In the genomic region with DNA sequence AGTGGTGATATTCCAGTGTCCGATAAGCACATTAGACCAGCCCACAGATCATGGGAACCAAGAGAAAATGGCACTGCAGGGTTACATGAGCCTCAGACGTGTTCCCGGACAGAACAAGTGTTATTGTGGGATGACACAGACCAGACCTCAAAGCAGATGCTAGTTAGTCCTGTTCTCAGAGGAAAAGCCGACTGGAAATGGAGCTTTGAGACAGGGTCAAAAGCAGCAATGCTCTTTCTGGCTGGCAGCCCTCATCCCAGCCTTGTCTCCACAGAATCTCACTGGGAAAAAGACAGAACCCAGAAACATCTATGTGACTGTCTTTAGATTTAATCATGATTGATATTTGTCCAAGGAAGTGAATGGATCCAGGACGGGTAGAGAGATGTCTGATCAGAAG, we compare ENCODE assay signal across 23 cellular contexts.
"Had no signal": no experiment of that assay in that cellular context is flagged by ENCODE, and none has a peak within 500 bp of the region (broad histone marks: within the 10 kb centered on the region; RNA-seq: fewer than 3 reads in every experiment).

No MANE protein-coding gene starts in this region.

- H3K9me3 Mint-ChIP-seq: activated CD4-positive, alpha-beta memory T cell treated with anti-CD3 and anti-CD28 coated beads for 36 hours; activated CD4-positive, alpha-beta T cell treated with anti-CD3 and anti-CD28 coated beads, Interleukin-2, amount 10 ng/mL, durations not matched to agents 24 days and 14 days; activated naive CD4-positive, alpha-beta T cell treated with anti-CD3 and anti-CD28 coated beads, Interleukin-2, amount 10 ng/mL, durations not matched to agents 7 days and 5 days; activated T-helper 1 cell treated with anti-CD3 and anti-CD28 coated beads, Interleukin-12 subunit alpha, Interleukin-12 subunit beta, Interleukin-2, Interleukin-4 antibody, amounts not matched to agents 30 ng/mL and 10 ng/mL and 1 ng/mL, durations not matched to agents 14 hours and 24 hours and 36 hours had no signal

- H3K4me1 ChIP-seq: breast epithelium, foreskin keratinocyte, tibial nerve had no signal

- H3K4me1 Mint-ChIP-seq: activated CD4-positive, alpha-beta T cell treated with anti-CD3 and anti-CD28 coated beads, Interleukin-2, amount 10 ng/mL, durations not matched to agents 24 days and 14 days; activated naive CD4-positive, alpha-beta T cell treated with anti-CD3 and anti-CD28 coated beads, Interleukin-2, amount 10 ng/mL, durations not matched to agents 7 days and 5 days; naive thymus-derived CD8-positive, alpha-beta T cell; T-helper 17 cell had no signal

- H3K27me3 Mint-ChIP-seq: activated CD4-positive, alpha-beta T cell treated with anti-CD3 and anti-CD28 coated beads, Interleukin-2, amount 10 ng/mL, durations not matched to agents 24 days and 14 days had no signal

- H3K27me3 ChIP-seq: breast epithelium, foreskin keratinocyte, heart left ventricle, tibial nerve had no signal

- H3K27ac ChIP-seq: breast epithelium, foreskin keratinocyte, heart left ventricle, tibial nerve had no signal

- DNase-seq: activated CD4-positive, alpha-beta memory T cell treated with anti-CD3 and anti-CD28 coated beads for 36 hours; activated CD4-positive, alpha-beta T cell treated with anti-CD3 and anti-CD28 coated beads, Interleukin-2, amount 10 ng/mL, durations not matched to agents 24 days and 14 days; activated CD4-positive, CD25-positive, alpha-beta regulatory T cell treated with anti-CD3 and anti-CD28 coated beads, Interleukin-2, amount 50 U/mL, for 72 hours; activated CD8-positive, alpha-beta memory T cell treated with anti-CD3 and anti-CD28 coated beads, Interleukin-2, amount 50 U/mL, for 4 hours; activated effector memory CD4-positive, alpha-beta T cell treated with anti-CD3 and anti-CD28 coated beads, Interleukin-2, amount 50 U/mL, for 16 hours; activated naive CD4-positive, alpha-beta T cell treated with anti-CD3 and anti-CD28 coated beads, Interleukin-2, amount 10 ng/mL, durations not matched to agents 7 days and 5 days; activated T-cell treated with anti-CD3 and anti-CD28 coated beads, Interleukin-2, amount 50 U/mL, for 1 hour; amygdala; central memory CD4-positive, alpha-beta T cell; foreskin keratinocyte; heart left ventricle; left ventricle myocardium superior; mammary epithelial cell; naive thymus-derived CD8-positive, alpha-beta T cell; right cardiac atrium; stimulated activated CD4-positive, alpha-beta T cell treated with anti-CD3 and anti-CD28 coated beads, Interleukin-2, amount 100 ng/mL, for 48 hours; stimulated activated naive CD4-positive, alpha-beta T cell treated with Interleukin-2 at 50 U/mL for 16 hours; T-helper 17 cell; T1000 had no signal

- H3K27ac Mint-ChIP-seq: activated CD4-positive, alpha-beta memory T cell treated with anti-CD3 and anti-CD28 coated beads for 36 hours; activated CD4-positive, alpha-beta T cell treated with anti-CD3 and anti-CD28 coated beads, Interleukin-2, amount 10 ng/mL, durations not matched to agents 24 days and 14 days; activated naive CD4-positive, alpha-beta T cell treated with anti-CD3 and anti-CD28 coated beads, Interleukin-2, amount 10 ng/mL, durations not matched to agents 7 days and 5 days; activated T-helper 1 cell treated with anti-CD3 and anti-CD28 coated beads, Interleukin-12 subunit alpha, Interleukin-12 subunit beta, Interleukin-2, Interleukin-4 antibody, amounts not matched to agents 30 ng/mL and 10 ng/mL and 1 ng/mL, durations not matched to agents 14 hours and 24 hours and 36 hours; naive thymus-derived CD8-positive, alpha-beta T cell; T-helper 17 cell had no signal

- H3K4me3 Mint-ChIP-seq: activated CD4-positive, alpha-beta memory T cell treated with anti-CD3 and anti-CD28 coated beads for 36 hours; activated CD4-positive, alpha-beta T cell treated with anti-CD3 and anti-CD28 coated beads, Interleukin-2, amount 10 ng/mL, durations not matched to agents 24 days and 14 days; activated naive CD4-positive, alpha-beta T cell treated with anti-CD3 and anti-CD28 coated beads, Interleukin-2, amount 10 ng/mL, durations not matched to agents 7 days and 5 days; activated T-helper 1 cell treated with anti-CD3 and anti-CD28 coated beads, Interleukin-12 subunit alpha, Interleukin-12 subunit beta, Interleukin-2, Interleukin-4 antibody, amounts not matched to agents 30 ng/mL and 10 ng/mL and 1 ng/mL, durations not matched to agents 14 hours and 24 hours and 36 hours; naive thymus-derived CD8-positive, alpha-beta T cell; T-helper 17 cell had no signal

- H3K36me3 ChIP-seq: breast epithelium, heart left ventricle, tibial nerve had no signal

- H3K4me3 ChIP-seq: breast epithelium, heart left ventricle, tibial nerve had no signal

- H3K36me3 Mint-ChIP-seq: activated CD4-positive, alpha-beta memory T cell treated with anti-CD3 and anti-CD28 coated beads for 36 hours; activated naive CD4-positive, alpha-beta T cell treated with anti-CD3 and anti-CD28 coated beads, Interleukin-2, amount 10 ng/mL, durations not matched to agents 7 days and 5 days; naive thymus-derived CD8-positive, alpha-beta T cell had no signal

- H3K9me3 ChIP-seq: breast epithelium, heart left ventricle, tibial nerve had no signal

- ATAC-seq: esophagus mucosa; foreskin keratinocyte; heart left ventricle; left ventricle myocardium superior; naive thymus-derived CD8-positive, alpha-beta T cell; right cardiac atrium; T-helper 17 cell had no signal
